14 cellular contexts compared by ENCODE assay signal in genomic region chr5:33235824-33236223, GRCh38.
A peak's percentile ranks its signal among the peaks of the same experiment; 100 is the strongest.
DNase-seq lines count a peak whose midpoint lies in the region; ATAC-seq and TF ChIP-seq lines count a peak whose summit lies in the region.
"Had no signal": no experiment of that assay in that cellular context is flagged by ENCODE, and none has a peak within 500 bp of the region (broad histone marks: within the 10 kb centered on the region; RNA-seq: fewer than 3 reads in every experiment).

No MANE protein-coding gene starts in this region.

- TF ChIP-seq CTCF in C4-2B (conservative IDR thresholded peaks at IDR 0.05): no peak
- no peak for TF ChIP-seq CTCF in Caco-2 (IDR thresholded peaks at IDR 0.05; ENCODE audit: insufficient read depth in 1 of 2, low read depth in 1 of 2, low read length in 1 of 2, severe bottlenecking in 1 of 2, unreplicated experiment in 1 of 2)
- TF ChIP-seq CTCF in colonic mucosa (IDR thresholded peaks at IDR 0.05): no peak

- no TSS peak for BruUV-seq in Caco-2 (replicated peaks; lab: Mats Ljungman, UMichigan)

- no peak overlapping the region for H3K4me3 Mint-ChIP-seq in Caco-2 (ENCODE audit: unreplicated experiment)
- H3K4me3 Mint-ChIP-seq: brain, CD14-positive monocyte, memory B cell had no signal

- H3K4me3 ChIP-seq in Caco-2 (ENCODE audit: low read depth, low read length) (no peak overlapping the region), colonic mucosa (no peak overlapping the region)
- H3K4me3 ChIP-seq: K562 had no signal

- no peaks in the 10 kb centered on the region for H3K27me3 Mint-ChIP-seq in Caco-2 (ENCODE audit: insufficient read depth, unreplicated experiment)
- H3K27me3 Mint-ChIP-seq: brain, memory B cell had no signal

- no peak overlapping the region for H3K27ac Mint-ChIP-seq in Caco-2 (ENCODE audit: unreplicated experiment)
- H3K27ac Mint-ChIP-seq: CD14-positive monocyte, memory B cell had no signal

- H3K9me3 Mint-ChIP-seq in Caco-2 (ENCODE audit: unreplicated experiment): no peaks in the 10 kb centered on the region

- POLR2A ChIA-PET in Caco-2 (lab: Charles Lee): no interaction called here

- H3K4me1 Mint-ChIP-seq in Caco-2 (ENCODE audit: low read depth, unreplicated experiment): no peaks in the 10 kb centered on the region

- no peaks in the 10 kb centered on the region for H3K36me3 Mint-ChIP-seq in Caco-2 (ENCODE audit: insufficient read depth, unreplicated experiment)
- H3K36me3 Mint-ChIP-seq: brain, CD14-positive monocyte, memory B cell had no signal

- ATAC-seq in GM18858 (IDR thresholded peaks at IDR 0.05; ENCODE audit: unreplicated experiment) (peak; percentile 65), HG02870 (IDR thresholded peaks at IDR 0.05; ENCODE audit: unreplicated experiment) (peak; percentile 67)
- ATAC-seq: K562 had no signal

- DNase-seq in OCI-M1 (lab: John Stamatoyannopoulos, UW) (peak; percentile 22), Caco-2 (no peak), colonic mucosa (no peak), Kasumi-1 (lab: John Stamatoyannopoulos, UW) (no peak), HK-2 (ENCODE audit: unreplicated experiment) (no peak)
- DNase-seq: hippocampal formation; stimulated activated CD4-positive, alpha-beta T cell treated with anti-CD3 and anti-CD28 coated beads, Interleukin-15, amount 100 ng/mL, for 24 hours had no signal

- H3K4me1 ChIP-seq in Caco-2: no peaks in the 10 kb centered on the region
- no peaks in the 10 kb centered on the region for H3K4me1 ChIP-seq in colonic mucosa

- no peaks in the 10 kb centered on the region for H3K36me3 ChIP-seq in Caco-2 (ENCODE audit: control insufficient read depth, insufficient read depth, low read length)
- H3K36me3 ChIP-seq in colonic mucosa: no peaks in the 10 kb centered on the region

- intact Hi-C loops in Caco-2 (cut with micrococcal nuclease; ENCODE audit: unreplicated experiment): no loop called here
- intact Hi-C loops in colonic mucosa (cut with DNase I): no loop called here

- H3K27ac ChIP-seq in C4-2B: peak overlapping the region; percentile 54; the same call in 1 of the 2 replicates
- no peak overlapping the region for H3K27ac ChIP-seq in colonic mucosa

- no peak overlapping the region for H3K9ac ChIP-seq in colonic mucosa (ENCODE audit: low read depth in 2 of 2, low read length in 2 of 2)

- CTCF ChIA-PET in Caco-2 (lab: Charles Lee): no interaction called here

- H3K27me3 ChIP-seq in Caco-2 (replicated peaks; ENCODE audit: control insufficient read depth, insufficient read depth, low read length): no peaks in the 10 kb centered on the region
- H3K27me3 ChIP-seq in colonic mucosa: no peaks in the 10 kb centered on the region

- H3K9me3 ChIP-seq in Caco-2 (no peaks in the 10 kb centered on the region), colonic mucosa (no peaks in the 10 kb centered on the region)
